ENCODE assay signal across 8 cellular contexts in genomic region chr14:60753264-60754126, GRCh38. TPM values are rescaled to one million over a fixed set of nuclear protein-coding genes. Genes with fewer than 3 reads are reported as not detected.
DNase-seq lines count a peak whose midpoint lies in the region; ATAC-seq and TF ChIP-seq lines count a peak whose summit lies in the region.

No MANE protein-coding gene starts in this region.

- no peaks in the 10 kb centered on the region for H3K9me3 ChIP-seq in OCI-LY3 (ENCODE audit: insufficient read depth, low read length)

- peaks cover 2% of the 10 kb centered on the region for H3K36me3 Mint-ChIP-seq in activated naive CD8-positive, alpha-beta T cell

- H3K4me2 ChIP-seq in OCI-LY3 (ENCODE audit: low read length): peak overlapping the region; percentile 11; the same call in 1 of the 2 replicates

- peaks cover 33% of the 10 kb centered on the region for H3K79me2 ChIP-seq in OCI-LY3 (ENCODE audit: low read length)

- no peak overlapping the region for H3K9ac ChIP-seq in OCI-LY3 (ENCODE audit: low read length)

- ATAC-seq in GM18511 (IDR thresholded peaks at IDR 0.05; ENCODE audit: unreplicated experiment): peak; percentile 99
- peak; percentile 99 for ATAC-seq in HG02798 (IDR thresholded peaks at IDR 0.05; ENCODE audit: poor library complexity, unreplicated experiment)

- no peak overlapping the region for H3K27ac ChIP-seq in OCI-LY3 (ENCODE audit: low read length)

- H4K20me1 ChIP-seq in OCI-LY3 (ENCODE audit: insufficient read depth, low read length): peaks cover 34% of the 10 kb centered on the region

- H3K4me1 ChIP-seq in OCI-LY3 (ENCODE audit: low read length): peaks cover 23% of the 10 kb centered on the region

- TF ChIP-seq CTCF in OCI-LY3 (IDR thresholded peaks at IDR 0.05; ENCODE audit: low read depth, low read length): no peak

- peak overlapping the region; percentile 62 for H3K27ac Mint-ChIP-seq in activated naive CD8-positive, alpha-beta T cell

- no peak overlapping the region for H2AFZ ChIP-seq in OCI-LY3 (ENCODE audit: low read depth, low read length)

- peaks cover 5% of the 10 kb centered on the region for H3K27me3 Mint-ChIP-seq in activated naive CD8-positive, alpha-beta T cell

- no peaks in the 10 kb centered on the region for H3K9me3 Mint-ChIP-seq in activated naive CD8-positive, alpha-beta T cell (ENCODE audit: low read depth)

- H3K27me3 ChIP-seq in OCI-LY3 (ENCODE audit: low read depth, low read length): no peaks in the 10 kb centered on the region

- H3K4me3 ChIP-seq in OCI-LY3 (ENCODE audit: low read length): no peak overlapping the region

- peaks cover 37% of the 10 kb centered on the region for H3K4me1 Mint-ChIP-seq in activated naive CD8-positive, alpha-beta T cell (ENCODE audit: low read depth)

- H3K4me3 Mint-ChIP-seq in activated naive CD8-positive, alpha-beta T cell: peak overlapping the region; percentile 71

- H3K36me3 ChIP-seq in OCI-LY3 (replicated peaks; ENCODE audit: low read depth, low read length): no peaks in the 10 kb centered on the region

- peak; percentile 25 for DNase-seq in stimulated activated CD8-positive, alpha-beta memory T cell treated with anti-CD3 and anti-CD28 coated beads, Interleukin-4, amount 100 ng/mL, for 24 hours (ENCODE audit: low read depth)
- DNase-seq in dermis blood vessel endothelial cell (no peak), NCI-H146 treated with DMSO at 0.1 percent for 48 hours (lab: John Stamatoyannopoulos, UW; ENCODE audit: unreplicated experiment) (no peak), SK-N-DZ (ENCODE audit: low spot score) (no peak)

RNA-seq across cellular contexts. Expression of gene MNAT1, which starts 18.9 kb away (rescaled TPM):
- total RNA-seq in dermis blood vessel endothelial cell: 52.6 and 59.6 TPM in 2 replicates
- 26.5 and 57.6 TPM in 2 replicates for polyA plus RNA-seq in SK-N-DZ (2014; cell fraction: cytosol; rRNA removed)
- 22.9 and 58.1 TPM in 2 replicates for polyA plus RNA-seq in SK-N-DZ (2014; cell fraction: nucleus; rRNA removed)

RNA-seq across cellular contexts. Expression of gene SIX4, which starts 29.3 kb away (rescaled TPM):
- total RNA-seq in dermis blood vessel endothelial cell: 0.51 and 1.0 TPM in 2 replicates
- 5.5 and 5.6 TPM in 2 replicates for polyA plus RNA-seq in SK-N-DZ (2014; cell fraction: cytosol; rRNA removed)
- polyA plus RNA-seq in SK-N-DZ (2014; cell fraction: nucleus; rRNA removed): 4.7 and 5.3 TPM in 2 replicates
